Comparison of ENCODE assay signal across 16 cellular contexts in the genomic region with DNA sequence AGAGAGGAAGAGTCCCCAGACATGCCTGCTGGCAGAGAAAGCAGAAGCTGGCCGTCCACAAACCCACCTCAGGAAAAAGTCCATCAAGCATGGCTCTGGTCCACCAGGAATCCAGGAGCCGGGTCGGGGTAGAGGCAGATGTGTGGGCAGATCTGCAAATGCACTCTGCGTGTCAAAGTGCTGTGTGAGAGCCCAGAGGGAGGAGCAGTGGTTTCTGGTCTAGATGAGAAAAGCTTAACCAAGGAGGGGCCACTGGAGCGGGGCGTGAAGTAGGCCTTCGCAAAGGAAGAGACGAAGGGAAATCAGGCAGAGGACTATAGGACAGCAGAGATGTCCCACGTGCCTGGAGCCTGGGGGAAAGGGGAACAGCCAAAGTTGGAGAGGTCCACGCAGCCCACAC.
"Had no signal": no experiment of that assay in that cellular context is flagged by ENCODE, and none has a peak within 500 bp of the region (broad histone marks: within the 10 kb centered on the region; RNA-seq: fewer than 3 reads in every experiment).

No MANE protein-coding gene starts in this region.

- H3K9me3 Mint-ChIP-seq: activated naive CD4-positive, alpha-beta T cell treated with anti-CD3 and anti-CD28 coated beads for 36 hours; activated T-helper 2 cell treated with anti-CD3 and anti-CD28 coated beads, Interferon-gamma antibody, Interleukin-2, Interleukin-4, amounts not matched to agents 10 μg/mL and 5 μg/mL and 100 μg/mL, durations not matched to agents 14 hours and 24 hours and 36 hours; effector memory CD8-positive, alpha-beta T cell had no signal

- H3K27ac ChIP-seq: ascending aorta, heart right ventricle, pancreas, sigmoid colon, spleen, stomach, vagina had no signal

- H3K27me3 ChIP-seq: ascending aorta, gastrocnemius medialis, heart right ventricle, pancreas, sigmoid colon, spleen, stomach, vagina had no signal

- ATAC-seq: effector memory CD8-positive, alpha-beta T cell; gastrocnemius medialis had no signal

- H3K9me3 ChIP-seq: ascending aorta, gastrocnemius medialis, heart right ventricle, pancreas, sigmoid colon, spleen, stomach, vagina had no signal

- H3K36me3 ChIP-seq: ascending aorta, gastrocnemius medialis, heart right ventricle, pancreas, sigmoid colon, stomach, vagina had no signal

- H3K4me3 ChIP-seq: ascending aorta, gastrocnemius medialis, heart right ventricle, lung, pancreas, sigmoid colon, spleen, stomach, vagina had no signal

- H3K27me3 Mint-ChIP-seq: effector memory CD8-positive, alpha-beta T cell had no signal

- H3K27ac Mint-ChIP-seq: activated naive CD4-positive, alpha-beta T cell treated with anti-CD3 and anti-CD28 coated beads for 36 hours; activated T-helper 2 cell treated with anti-CD3 and anti-CD28 coated beads, Interferon-gamma antibody, Interleukin-2, Interleukin-4, amounts not matched to agents 10 μg/mL and 5 μg/mL and 100 μg/mL, durations not matched to agents 14 hours and 24 hours and 36 hours had no signal

- H3K4me1 ChIP-seq: pancreas, spleen, vagina had no signal

- H3K4me3 Mint-ChIP-seq: activated naive CD4-positive, alpha-beta T cell treated with anti-CD3 and anti-CD28 coated beads for 36 hours; effector memory CD8-positive, alpha-beta T cell had no signal

- DNase-seq: activated CD4-positive, alpha-beta T cell treated with anti-CD3 and anti-CD28 coated beads, Interleukin-2, amount 50 U/mL, for 4 hours; activated CD4-positive, CD25-positive, alpha-beta regulatory T cell treated with anti-CD3 and anti-CD28 coated beads, Interleukin-2, amount 50 U/mL, for 72 hours; activated naive CD4-positive, alpha-beta T cell treated with anti-CD3 and anti-CD28 coated beads for 36 hours; activated T-cell treated with anti-CD3 and anti-CD28 coated beads for 4 hours; effector memory CD8-positive, alpha-beta T cell; gastrocnemius medialis; heart right ventricle; midbrain; pancreas; sigmoid colon; spleen; stomach had no signal
